ENCODE assay signal across 12 cellular contexts in the genomic region with DNA sequence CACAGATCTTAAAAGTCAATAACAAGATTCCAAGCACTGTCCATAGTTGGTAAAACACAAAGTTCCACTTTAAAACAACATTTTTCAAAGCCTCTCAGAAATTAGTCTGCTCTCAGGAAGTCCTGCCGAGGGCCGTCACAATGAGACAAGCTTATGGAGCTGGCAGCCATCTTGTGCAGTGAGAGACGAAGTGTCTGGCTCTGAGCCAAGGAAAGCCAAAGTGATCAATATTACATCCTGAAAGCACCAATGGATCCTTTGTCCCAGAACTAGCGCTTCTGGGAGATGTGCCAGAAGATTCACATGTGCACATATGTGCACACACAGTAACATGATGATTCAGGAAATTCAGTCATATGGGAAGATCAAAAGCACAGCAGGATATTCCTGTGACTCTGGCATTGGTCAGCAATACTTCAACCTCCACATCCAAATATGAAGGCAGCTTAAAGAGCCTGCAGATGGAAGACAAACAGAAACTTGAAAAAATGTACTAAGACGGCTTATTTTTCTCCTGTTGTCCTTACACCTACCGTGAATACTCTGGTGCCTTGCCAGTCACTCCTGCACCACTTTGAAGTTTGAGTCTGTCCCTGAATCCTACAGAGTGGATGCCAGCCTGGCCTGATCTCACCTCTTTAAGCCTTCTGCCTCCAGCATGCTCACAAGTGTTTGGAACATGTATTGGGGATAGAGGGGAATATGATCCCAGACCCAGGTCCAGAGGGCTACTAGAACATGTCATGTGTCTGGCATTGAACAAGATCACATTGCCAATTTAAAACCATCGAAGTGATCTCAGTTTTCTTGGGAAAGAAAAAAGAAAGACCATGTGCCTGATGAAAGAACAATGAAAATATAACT. TPM values are rescaled to one million over a fixed set of nuclear protein-coding genes. Genes with fewer than 3 reads are reported as not detected.
DNase-seq lines count a peak whose midpoint lies in the region; ATAC-seq, FAIRE-seq and TF ChIP-seq lines count a peak whose summit lies in the region.
"Had no signal": no experiment of that assay in that cellular context is flagged by ENCODE, and none has a peak within 500 bp of the region (broad histone marks: within the 10 kb centered on the region; RNA-seq: fewer than 3 reads in every experiment).

No MANE protein-coding gene starts in this region.

- H2AFZ ChIP-seq in HepG2 (ENCODE audit: low read length), result no peak overlapping the region

- H3K27ac ChIP-seq in HepG2 (ENCODE audit: extremely low read length, insufficient read depth, low read length), result no peak overlapping the region
- H3K27ac ChIP-seq in right lobe of liver, result no peak overlapping the region
- no peak overlapping the region for H3K27ac ChIP-seq in RWPE2 (ENCODE audit: poor library complexity, severe bottlenecking)
- H3K27ac ChIP-seq in ovary, result no peak overlapping the region
- H3K27ac ChIP-seq: thyroid gland had no signal

- no peak for TF ChIP-seq CTCF in HepG2 (CRISPR knock-in tag; IDR thresholded peaks at IDR 0.05)
- TF ChIP-seq CTCF in right lobe of liver (IDR thresholded peaks at IDR 0.05), result no peak
- TF ChIP-seq CTCF in RWPE2 (IDR thresholded peaks at IDR 0.05; ENCODE audit: poor library complexity, severe bottlenecking), result no peak
- TF ChIP-seq CTCF in ovary (IDR thresholded peaks at IDR 0.05), result no peak

- no peaks in the 10 kb centered on the region for H3K27me3 ChIP-seq in HepG2 (ENCODE audit: control insufficient read depth in 1 of 2, insufficient read depth in 2 of 2, low read length in 2 of 2)
- H3K27me3 ChIP-seq in right lobe of liver, result no peaks in the 10 kb centered on the region
- H3K27me3 ChIP-seq in RWPE2 (ENCODE audit: insufficient read depth, poor library complexity, severe bottlenecking), result no peaks in the 10 kb centered on the region
- H3K27me3 ChIP-seq in ovary, result no peaks in the 10 kb centered on the region
- H3K27me3 ChIP-seq: thyroid gland had no signal

- H3K27ac Mint-ChIP-seq in activated CD4-positive, alpha-beta T cell treated with anti-CD3 and anti-CD28 coated beads, Interleukin-2, amount 10 ng/mL, durations not matched to agents 24 days and 14 days, result no peak overlapping the region
- H3K27ac Mint-ChIP-seq: T-helper 17 cell had no signal

- no peaks in the 10 kb centered on the region for H3K36me3 ChIP-seq in HepG2 (replicated peaks in 1 of 2; ENCODE audit: control insufficient read depth in 1 of 2, insufficient read depth in 2 of 2, low read length in 2 of 2)
- no peaks in the 10 kb centered on the region for H3K36me3 ChIP-seq in right lobe of liver
- H3K36me3 ChIP-seq in RWPE2 (ENCODE audit: low read depth), result no peaks in the 10 kb centered on the region
- no peaks in the 10 kb centered on the region for H3K36me3 ChIP-seq in ovary
- H3K36me3 ChIP-seq: thyroid gland had no signal

- in situ Hi-C loops in HepG2 (cut with HindIII; ENCODE audit: extremely low pct_ligation_motif_present, low pct_unique_long_range_greater_than_20kb) (no loop called here), KBM-7 (cut with MboI; ENCODE audit: low pct_unique_long_range_greater_than_20kb, low sequenced_read_pairs) (no loop called here)

- no peaks in the 10 kb centered on the region for H3K9me3 ChIP-seq in HepG2 (ENCODE audit: low read length)
- H3K9me3 ChIP-seq in right lobe of liver, result no peaks in the 10 kb centered on the region
- peaks cover 2% of the 10 kb centered on the region for H3K9me3 ChIP-seq in RWPE2 (ENCODE audit: severe bottlenecking)
- H3K9me3 ChIP-seq in ovary, result no peaks in the 10 kb centered on the region
- H3K9me3 ChIP-seq: thyroid gland had no signal

- no TSS peak for BruUV-seq in HepG2 (replicated peaks; lab: Mats Ljungman, UMichigan)

- 5% methylated on average over 7 of the region's 7 CpGs for WGBS in HepG2 (ENCODE audit: low lambda C conversion rate)
- 46% methylated on average over 7 of the region's 7 CpGs for WGBS in right lobe of liver (ENCODE audit: insufficient coverage, low coverage, low lambda C conversion rate, missing lambda C conversion rate)
- 78 to 81% (median 78%) methylated on average over 7 of the region's 7 CpGs for WGBS in ovary, 3 donors

- no peak for DNase-seq in HepG2 (ENCODE audit: low spot score)
- no peak for DNase-seq in right lobe of liver
- no peak for DNase-seq in RWPE2 (ENCODE audit: low spot score)
- peak; percentile 49 for DNase-seq in fibroblast of peridontal ligament (ENCODE audit: extremely low read depth)
- no peak for DNase-seq in KBM-7
- DNase-seq in activated CD4-positive, alpha-beta T cell treated with anti-CD3 and anti-CD28 coated beads, Interleukin-2, amount 10 ng/mL, durations not matched to agents 24 days and 14 days, result no peak
- DNase-seq in ovary, result no peak
- DNase-seq: AML-193, left cardiac atrium, T-helper 17 cell, thyroid gland had no signal

- no peaks in the 10 kb centered on the region for H3K36me3 Mint-ChIP-seq in activated CD4-positive, alpha-beta T cell treated with anti-CD3 and anti-CD28 coated beads, Interleukin-2, amount 10 ng/mL, durations not matched to agents 24 days and 14 days (ENCODE audit: low read depth)

- TF ChIP-seq RAD21 in HepG2 (CRISPR knock-in tag; IDR thresholded peaks at IDR 0.05), result no peak

- H3K4me3 Mint-ChIP-seq in activated CD4-positive, alpha-beta T cell treated with anti-CD3 and anti-CD28 coated beads, Interleukin-2, amount 10 ng/mL, durations not matched to agents 24 days and 14 days, result no peak overlapping the region
- H3K4me3 Mint-ChIP-seq: T-helper 17 cell had no signal

- H4K20me1 ChIP-seq in HepG2 (ENCODE audit: insufficient read depth, low read length), result no peaks in the 10 kb centered on the region

- no peak for FAIRE-seq in HepG2 (lab: Jason Lieb, UNC)

- H3K4me3 ChIP-seq in HepG2 (replicated peaks in 1 of 3; ENCODE audit: insufficient read depth in 1 of 3, low read depth in 2 of 3, low read length in 3 of 3) (no peak overlapping the region), right lobe of liver (no peak overlapping the region), RWPE2 (ENCODE audit: severe bottlenecking) (no peak overlapping the region), ovary (no peak overlapping the region)
- H3K4me3 ChIP-seq: thyroid gland had no signal

- TF ChIP-seq POLR2A in HepG2 (IDR thresholded peaks at IDR 0.05; ENCODE audit: insufficient read depth in 1 of 2, low read depth in 2 of 2, low read length in 2 of 2) (no peak), right lobe of liver (IDR thresholded peaks at IDR 0.05) (no peak), ovary (IDR thresholded peaks at IDR 0.05) (no peak)

- TF ChIP-seq EP300 in HepG2 (IDR thresholded peaks at IDR 0.05; ENCODE audit: low read depth in 2 of 2, low read length in 2 of 2) (no peak), HepG2 (CRISPR knock-in tag; IDR thresholded peaks at IDR 0.05; ENCODE audit: borderline replicate concordance) (no peak), ovary (IDR thresholded peaks at IDR 0.05) (no peak)

- H3K4me1 ChIP-seq in HepG2 (ENCODE audit: insufficient read depth, low read length) (no peaks in the 10 kb centered on the region), right lobe of liver (no peaks in the 10 kb centered on the region), RWPE2 (ENCODE audit: insufficient read depth, poor library complexity, severe bottlenecking) (no peaks in the 10 kb centered on the region), ovary (ENCODE audit: insufficient read depth) (no peaks in the 10 kb centered on the region)
- H3K4me1 ChIP-seq: thyroid gland had no signal

- ATAC-seq in HepG2, result no peak
- ATAC-seq in right lobe of liver, result no peak
- ATAC-seq in RWPE2 (ENCODE audit: low read depth), result 0 out of 3 replicates have a peak, but pooled peaks have one; percentile 29
- no peak for ATAC-seq in GM21390 (IDR thresholded peaks at IDR 0.05; ENCODE audit: unreplicated experiment)
- ATAC-seq: T-helper 17 cell had no signal

- intact Hi-C loops in HepG2 (cut with micrococcal nuclease; ENCODE audit: unreplicated experiment) (no loop called here), right lobe of liver (cut with DNase I) (no loop called here), ovary (cut with DNase I) (no loop called here)
- intact Hi-C loops in activated CD4-positive, alpha-beta T cell treated with anti-CD3 and anti-CD28 coated beads, Interleukin-2, amount 10 ng/mL, durations not matched to agents 24 days and 14 days (cut with micrococcal nuclease), result no loop called here

- H3K4me1 Mint-ChIP-seq in activated CD4-positive, alpha-beta T cell treated with anti-CD3 and anti-CD28 coated beads, Interleukin-2, amount 10 ng/mL, durations not matched to agents 24 days and 14 days, result no peaks in the 10 kb centered on the region
- H3K4me1 Mint-ChIP-seq: T-helper 17 cell had no signal

- CTCF ChIA-PET in HepG2 (lab: Yijun Ruan, JAX; ENCODE audit: low intra/inter-chr PET ratio, low total read pairs), result no interaction called here

- H3K4me2 ChIP-seq in HepG2 (ENCODE audit: low read depth, low read length), result peak overlapping the region; percentile 8; the same call in 1 of the 2 replicates

- no peaks in the 10 kb centered on the region for H3K9me3 Mint-ChIP-seq in activated CD4-positive, alpha-beta T cell treated with anti-CD3 and anti-CD28 coated beads, Interleukin-2, amount 10 ng/mL, durations not matched to agents 24 days and 14 days

- H3K27me3 Mint-ChIP-seq in activated CD4-positive, alpha-beta T cell treated with anti-CD3 and anti-CD28 coated beads, Interleukin-2, amount 10 ng/mL, durations not matched to agents 24 days and 14 days, result peaks cover 8% of the 10 kb centered on the region

- POLR2A ChIA-PET in HepG2 (lab: Yijun Ruan, JAX), result no interaction called here

- H3K79me2 ChIP-seq in HepG2 (ENCODE audit: insufficient read depth, low read length), result no peaks in the 10 kb centered on the region

- H3K9ac ChIP-seq in HepG2 (ENCODE audit: insufficient read depth, low read depth, low read length), result no peak overlapping the region

RNA-seq across cellular contexts. Expression of gene PRRX1, which starts 44.5 kb away (rescaled TPM):
- total RNA-seq in HepG2 (2016; rRNA removed; fragmentation: Illumina TruSeq; extraction: Trizol) (not detected in 2 replicates), right lobe of liver (under 1 TPM; 0.05 to 0.55 (median 0.18) TPM), ovary (10 to 100 TPM; 36.6 to 64.9 (median 60.8) TPM)
- not detected in 2 replicates for total RNA-seq in HepG2 (2016; cell fraction: cytosol; rRNA removed; fragmentation: Illumina TruSeq; extraction: Trizol; ENCODE audit: low read depth)
- total RNA-seq in HepG2 (2016; cell fraction: insoluble cytoplasmic fraction; rRNA removed; fragmentation: Illumina TruSeq; extraction: Trizol), result not detected in 2 replicates
- total RNA-seq in HepG2 (2016; cell fraction: membrane; rRNA removed; fragmentation: Illumina TruSeq; extraction: Trizol), result not detected in 2 replicates
- total RNA-seq in HepG2 (2016; cell fraction: nucleus; rRNA removed; fragmentation: Illumina TruSeq; extraction: Trizol), result not detected in 2 replicates
- polyA plus RNA-seq in HepG2 (2011; rRNA removed) (not detected in 2 replicates), ovary (10 to 100 TPM; 31.2 to 80.3 TPM)
- not detected in 2 replicates for polyA plus RNA-seq in HepG2 (2011; cell fraction: cytosol; rRNA removed)
- polyA plus RNA-seq in HepG2 (2011; cell fraction: nucleus; rRNA removed), result not detected in 2 replicates
- polyA plus RNA-seq in HepG2 (2012), result not detected in 2 replicates
- not detected in 2 replicates for polyA plus RNA-seq in HepG2 (2016; cell fraction: cytosol; fragmentation: Illumina TruSeq; extraction: Trizol; ENCODE audit: low read depth)
- polyA plus RNA-seq in HepG2 (2016; cell fraction: insoluble cytoplasmic fraction; fragmentation: Illumina TruSeq; extraction: Trizol; ENCODE audit: low read depth), result not detected in 2 replicates
- not detected in 2 replicates for polyA plus RNA-seq in HepG2 (2016; cell fraction: membrane; fragmentation: Illumina TruSeq; extraction: Trizol; ENCODE audit: low read depth)
- polyA plus RNA-seq in HepG2 (2016; cell fraction: nucleus; fragmentation: Illumina TruSeq; extraction: Trizol; ENCODE audit: insufficient read depth, low read depth), result not detected in 2 replicates
- polyA minus RNA-seq in HepG2 (2011; rRNA and poly(A)+ RNA removed; ENCODE audit: low replicate concordance), result not detected in 2 replicates
- not detected in 2 replicates for polyA minus RNA-seq in HepG2 (2011; cell fraction: cytosol; rRNA and poly(A)+ RNA removed)
- not detected in 2 replicates for polyA minus RNA-seq in HepG2 (2011; cell fraction: nucleus; rRNA and poly(A)+ RNA removed)
- not detected in 2 replicates for total RNA-seq in activated CD4-positive, alpha-beta T cell treated with anti-CD3 and anti-CD28 coated beads, Interleukin-2, amount 10 ng/mL, durations not matched to agents 24 days and 14 days
- total RNA-seq: T-helper 17 cell had no signal

Comparison
In these comparisons a context has a peak if more than half of its experiments do, and no peak if none do; other contexts are left out.
1. RNA of gene PRRX1, which starts 44.5 kb away (total RNA-seq): 36.6 to 64.9 TPM in ovary; 0.05 to 0.55 TPM in right lobe of liver, not detected in HepG2 and not detected in activated CD4-positive, alpha-beta T cell treated with anti-CD3 and anti-CD28 coated beads, Interleukin-2, amount 10 ng/mL, durations not matched to agents 24 days and 14 days; every median in the first group is over 10 times any median in the second.